ENCODE assay signal across 10 cellular contexts in genomic region chr12:123431951-123432886, GRCh38. TPM values are rescaled to one million over a fixed set of nuclear protein-coding genes. Genes with fewer than 3 reads are reported as not detected.
DNase-seq lines count a peak whose midpoint lies in the region; ATAC-seq and TF ChIP-seq lines count a peak whose summit lies in the region.
"Had no signal": no experiment of that assay in that cellular context is flagged by ENCODE, and none has a peak within 500 bp of the region (broad histone marks: within the 10 kb centered on the region; RNA-seq: fewer than 3 reads in every experiment).

No MANE protein-coding gene starts in this region.

- no peaks in the 10 kb centered on the region for H3K27me3 Mint-ChIP-seq in activated naive CD4-positive, alpha-beta T cell treated with anti-CD3 and anti-CD28 coated beads, Interleukin-2, amount 50 U/mL, for 24 hours

- peak overlapping the region; percentile 5 for H2AK5ac ChIP-seq in mesenchymal stem cell (ENCODE audit: low read length, severe bottlenecking)

- no peak overlapping the region for H2BK120ac ChIP-seq in mesenchymal stem cell (ENCODE audit: low read depth, low read length)

- peak overlapping the region; percentile 19 to 96 (median 63); a peak in 21 of 22 replicates for H3K27ac ChIP-seq in BLaER1 treated with 17β-estradiol and CSF1 and Interleukin-3, amounts not matched to agents 10 nM and 100 nM
- H3K27ac ChIP-seq in mesenchymal stem cell (ENCODE audit: low read length, poor library complexity, severe bottlenecking) (no peak overlapping the region), psoas muscle (no peak overlapping the region), right atrium auricular region (no peak overlapping the region)

- H3K9me2 ChIP-seq in Loucy (replicated peaks; ENCODE audit: low read depth, low read length): no peaks in the 10 kb centered on the region

- H2BK12ac ChIP-seq in mesenchymal stem cell (ENCODE audit: low read length in 2 of 2): no peak overlapping the region

- no peaks in the 10 kb centered on the region for H3K9me3 ChIP-seq in BLaER1 treated with 17β-estradiol and CSF1 and Interleukin-3, amounts not matched to agents 10 nM and 100 nM (replicated peaks in 1 of 11)
- no peaks in the 10 kb centered on the region for H3K9me3 ChIP-seq in Loucy (ENCODE audit: insufficient read depth, low read depth, low read length)
- no peaks in the 10 kb centered on the region for H3K9me3 ChIP-seq in mesenchymal stem cell (ENCODE audit: control insufficient read depth, low read length)
- no peaks in the 10 kb centered on the region for H3K9me3 ChIP-seq in psoas muscle
- no peaks in the 10 kb centered on the region for H3K9me3 ChIP-seq in right atrium auricular region

- peaks cover 49 to 62% (median 57%) of the 10 kb centered on the region in 10 experiments for H3K4me1 ChIP-seq in BLaER1 treated with 17β-estradiol and CSF1 and Interleukin-3, amounts not matched to agents 10 nM and 100 nM
- peaks cover 31% of the 10 kb centered on the region for H3K4me1 ChIP-seq in Loucy (ENCODE audit: insufficient read depth, low read length, poor library complexity, severe bottlenecking)
- peaks cover 17% of the 10 kb centered on the region for H3K4me1 ChIP-seq in mesenchymal stem cell (ENCODE audit: control insufficient read depth, insufficient read depth, low read depth, low read length)
- H3K4me1 ChIP-seq in psoas muscle: no peaks in the 10 kb centered on the region
- peaks cover 0 to 46% of the 10 kb centered on the region in 2 donors for H3K4me1 ChIP-seq in right atrium auricular region

- H3K36me3 ChIP-seq in BLaER1 treated with 17β-estradiol and CSF1 and Interleukin-3, amounts not matched to agents 10 nM and 100 nM: peaks cover 47 to 81% (median 67%) of the 10 kb centered on the region in 11 experiments
- H3K36me3 ChIP-seq in Loucy (ENCODE audit: insufficient read depth, low read length) (no peaks in the 10 kb centered on the region), mesenchymal stem cell (ENCODE audit: control insufficient read depth in 1 of 2, insufficient read depth in 2 of 2, low read depth in 1 of 2, low read length in 2 of 2) (peaks cover 6 to 9% of the 10 kb centered on the region in 2 experiments), psoas muscle (ENCODE audit: insufficient read depth in 1 of 2, low read depth in 1 of 2) (peaks cover 2 to 27% of the 10 kb centered on the region in 2 donors), right atrium auricular region (peaks cover 21% of the 10 kb centered on the region)

- TF ChIP-seq CTCF in Loucy (conservative IDR thresholded peaks at IDR 0.05; ENCODE audit: low read length): no peak
- no peak for TF ChIP-seq CTCF in psoas muscle (IDR thresholded peaks at IDR 0.05)
- no peak for TF ChIP-seq CTCF in right atrium auricular region (IDR thresholded peaks at IDR 0.05)

- H3K36me3 Mint-ChIP-seq in activated naive CD4-positive, alpha-beta T cell treated with anti-CD3 and anti-CD28 coated beads, Interleukin-2, amount 50 U/mL, for 24 hours: peaks cover 13% of the 10 kb centered on the region

- peaks cover 48% of the 10 kb centered on the region for H3K4me1 Mint-ChIP-seq in activated naive CD4-positive, alpha-beta T cell treated with anti-CD3 and anti-CD28 coated beads, Interleukin-2, amount 50 U/mL, for 24 hours

- H3K4me3 Mint-ChIP-seq in activated naive CD4-positive, alpha-beta T cell treated with anti-CD3 and anti-CD28 coated beads, Interleukin-2, amount 50 U/mL, for 24 hours: peak overlapping the region; percentile 83
- H3K4me3 Mint-ChIP-seq: HFFc6 had no signal

- no peak overlapping the region for H3K4ac ChIP-seq in mesenchymal stem cell (ENCODE audit: low read depth in 1 of 2, low read length in 2 of 2)

- no peaks in the 10 kb centered on the region for H3F3A ChIP-seq in Loucy (ENCODE audit: low read depth)

- H3K27ac Mint-ChIP-seq in activated naive CD4-positive, alpha-beta T cell treated with anti-CD3 and anti-CD28 coated beads, Interleukin-2, amount 50 U/mL, for 24 hours: peak overlapping the region; percentile 88
- H3K27ac Mint-ChIP-seq: HFFc6 had no signal

- 91% methylated on average over 14 of the region's 15 CpGs for WGBS in mesenchymal stem cell
- WGBS in psoas muscle, 3 donors: 72 to 78% (median 73%) methylated on average over 15 of the region's 15 CpGs

- ATAC-seq in psoas muscle: no peak

- H3K27me3 ChIP-seq in BLaER1 treated with 17β-estradiol and CSF1 and Interleukin-3, amounts not matched to agents 10 nM and 100 nM: no peaks in the 10 kb centered on the region
- H3K27me3 ChIP-seq in Loucy (ENCODE audit: insufficient read depth, low read length, poor library complexity, severe bottlenecking) (no peaks in the 10 kb centered on the region), mesenchymal stem cell (ENCODE audit: control insufficient read depth in 1 of 2, insufficient read depth in 1 of 2, low read length in 2 of 2) (no peaks in the 10 kb centered on the region), psoas muscle (ENCODE audit: insufficient read depth in 3 of 3, low read length in 2 of 3) (no peaks in the 10 kb centered on the region), right atrium auricular region (no peaks in the 10 kb centered on the region)

- peaks cover 40% of the 10 kb centered on the region for H3K79me2 ChIP-seq in Loucy (ENCODE audit: insufficient read depth, low read length)

- H3K4me3 ChIP-seq in BLaER1 treated with 17β-estradiol and CSF1 and Interleukin-3, amounts not matched to agents 10 nM and 100 nM: peak overlapping the region; percentile 17 to 98 (median 85); a peak in 19 of 20 replicates
- H3K4me3 ChIP-seq in Loucy (ENCODE audit: low read length, poor library complexity, severe bottlenecking): peak overlapping the region; percentile 57
- no peak overlapping the region for H3K4me3 ChIP-seq in mesenchymal stem cell (ENCODE audit: insufficient read depth in 1 of 2, low read depth in 1 of 2, low read length in 2 of 2)
- H3K4me3 ChIP-seq in psoas muscle: no peak overlapping the region
- no peak overlapping the region for H3K4me3 ChIP-seq in right atrium auricular region

- no peak overlapping the region for H3K14ac ChIP-seq in mesenchymal stem cell (ENCODE audit: low read length in 2 of 2)

- H2BK5ac ChIP-seq in mesenchymal stem cell (ENCODE audit: low read depth, low read length, poor library complexity, severe bottlenecking): no peak overlapping the region

- H4K8ac ChIP-seq in mesenchymal stem cell (ENCODE audit: low read length): no peak overlapping the region

- no peak overlapping the region for H4K91ac ChIP-seq in mesenchymal stem cell (ENCODE audit: low read length)

- H3K4me2 ChIP-seq in BLaER1 treated with 17β-estradiol and CSF1 and Interleukin-3, amounts not matched to agents 10 nM and 100 nM: peak overlapping the region; percentile 79 to 97 (median 90)
- H3K4me2 ChIP-seq in Loucy (ENCODE audit: low read depth, low read length, poor library complexity, severe bottlenecking) (peak overlapping the region; percentile 71), mesenchymal stem cell (ENCODE audit: low read length, poor library complexity, severe bottlenecking) (no peak overlapping the region)

- intact Hi-C loops in psoas muscle (cut with DNase I): loop anchor here in 1 of 2 donors (10.0 kb wide), 1 partner anchor 123 kb away; no protein-coding TSS in a partner anchor

- DNase-seq in mesenchymal stem cell (no peak), psoas muscle (no peak), NCI-H2081 treated with DMSO at 0.1 percent for 48 hours (lab: John Stamatoyannopoulos, UW) (no peak), right atrium auricular region (ENCODE audit: low spot score) (no peak), NCI-H2029 (lab: John Stamatoyannopoulos, UW) (no peak)
- DNase-seq: HFFc6, NCI-H1436 treated with DMSO at 0.1 percent for 48 hours had no signal

- H3K9ac ChIP-seq in BLaER1 treated with 17β-estradiol and CSF1 and Interleukin-3, amounts not matched to agents 10 nM and 100 nM: peak overlapping the region; percentile 42 to 97 (median 94); a peak in 19 of 22 replicates
- peak overlapping the region; percentile 26 for H3K9ac ChIP-seq in Loucy (ENCODE audit: low read depth, low read length, poor library complexity, severe bottlenecking)
- no peak overlapping the region for H3K9ac ChIP-seq in mesenchymal stem cell (ENCODE audit: low read length)

- H3K23ac ChIP-seq in mesenchymal stem cell (ENCODE audit: low read length in 2 of 2): no peak overlapping the region

- no peak overlapping the region for H2BK15ac ChIP-seq in mesenchymal stem cell (ENCODE audit: low read depth, poor library complexity, severe bottlenecking)

- no peak overlapping the region for H3K18ac ChIP-seq in mesenchymal stem cell (ENCODE audit: low read depth in 1 of 2, low read length in 2 of 2)

- peaks cover 11% of the 10 kb centered on the region for H3K79me1 ChIP-seq in mesenchymal stem cell (replicated peaks; ENCODE audit: low read length, poor library complexity, severe bottlenecking)

- H2AFZ ChIP-seq in Loucy (ENCODE audit: low read length): no peak overlapping the region
- no peak overlapping the region for H2AFZ ChIP-seq in mesenchymal stem cell (ENCODE audit: low read depth, low read length)

- peaks cover 36 to 91% (median 86%) of the 10 kb centered on the region in 11 experiments; a peak in 21 of 22 replicates for H4K20me1 ChIP-seq in BLaER1 treated with 17β-estradiol and CSF1 and Interleukin-3, amounts not matched to agents 10 nM and 100 nM
- no peaks in the 10 kb centered on the region for H4K20me1 ChIP-seq in Loucy (ENCODE audit: insufficient read depth, low read length, poor library complexity, severe bottlenecking)

- no peaks in the 10 kb centered on the region for H3K9me3 Mint-ChIP-seq in activated naive CD4-positive, alpha-beta T cell treated with anti-CD3 and anti-CD28 coated beads, Interleukin-2, amount 50 U/mL, for 24 hours
- H3K9me3 Mint-ChIP-seq: HFFc6 had no signal

RNA-seq across cellular contexts. Expression of gene RILPL2, which starts 4.3 kb away (rescaled TPM):
- polyA plus RNA-seq in mesenchymal stem cell (2013, experiment 1 of 2): 5.2 TPM
- 5.5 TPM for polyA plus RNA-seq in mesenchymal stem cell (2013, experiment 2 of 2)
- 1 to 10 TPM in 3 of 4 donors, under 1 TPM in 1; 0.69 to 1.2 (median 1.1) TPM for total RNA-seq in psoas muscle
- polyA plus RNA-seq in psoas muscle: 1 to 10 TPM; 1.1 to 1.6 (median 1.2) TPM
- total RNA-seq in right atrium auricular region: 1 to 10 TPM; 3.1 to 4.6 TPM

RNA-seq across cellular contexts. Expression of gene SNRNP35, which starts 25.7 kb away (rescaled TPM):
- polyA plus RNA-seq in mesenchymal stem cell (2013, experiment 1 of 2): 12.3 TPM
- polyA plus RNA-seq in mesenchymal stem cell (2013, experiment 2 of 2): 11.3 TPM
- total RNA-seq in psoas muscle (10 to 100 TPM; 19.8 to 35.1 (median 25.5) TPM), right atrium auricular region (10 to 100 TPM; 17.4 to 18.4 TPM)
- polyA plus RNA-seq in psoas muscle: 10 to 100 TPM; 31.7 to 44.0 (median 42.6) TPM

RNA-seq across cellular contexts. Expression of gene KMT5A, which starts 48.3 kb away (rescaled TPM):
- polyA plus RNA-seq in mesenchymal stem cell (2013, experiment 1 of 2): 47.0 TPM
- polyA plus RNA-seq in mesenchymal stem cell (2013, experiment 2 of 2): 48.9 TPM
- total RNA-seq in psoas muscle (10 to 100 TPM; 15.6 to 29.0 (median 22.0) TPM), right atrium auricular region (10 to 100 TPM; 21.1 to 26.3 TPM)
- 10 to 100 TPM; 10.0 to 29.0 (median 17.9) TPM for polyA plus RNA-seq in psoas muscle

Comparison
In these comparisons a context has a peak if more than half of its experiments do, and no peak if none do; other contexts are left out.
1. H3K27ac ChIP-seq: peak in BLaER1 treated with 17β-estradiol and CSF1 and Interleukin-3, amounts not matched to agents 10 nM and 100 nM (11 of 11); none in mesenchymal stem cell (single experiment), psoas muscle (single experiment) and right atrium auricular region (0 of 2).
2. H3K4me3 ChIP-seq: peak in BLaER1 treated with 17β-estradiol and CSF1 and Interleukin-3, amounts not matched to agents 10 nM and 100 nM (10 of 10) and Loucy (single experiment); none in mesenchymal stem cell (0 of 2), psoas muscle (single experiment) and right atrium auricular region (0 of 2).